Comparison of ENCODE assay signal across 1 cellular context in the genomic region with DNA sequence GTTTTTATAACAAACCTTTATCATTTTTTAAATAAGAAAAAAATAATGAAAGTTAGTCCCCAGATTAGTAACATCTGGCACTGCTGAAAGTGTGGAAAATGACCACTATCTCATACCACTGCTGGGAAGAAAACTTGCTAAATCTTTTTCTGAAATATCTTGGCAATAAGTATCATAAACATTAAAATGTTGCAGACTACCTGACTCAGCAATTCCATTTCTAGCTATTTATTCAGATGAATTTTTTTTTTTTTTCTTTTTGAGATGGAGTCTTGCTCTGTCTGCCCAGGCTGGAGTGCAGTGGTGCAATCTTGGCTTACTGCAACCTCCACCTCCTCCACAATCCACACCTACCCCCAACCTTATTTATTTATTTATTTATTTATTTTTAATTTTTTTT.
TF ChIP-seq lines count a peak whose summit lies in the region.

No MANE protein-coding gene starts in this region.

TF ChIP-seq in K562, 482 proteins besides CTCF, POLR2A, EP300 and RAD21:
- TF ChIP-seq MAFF (IDR thresholded peaks at IDR 0.05; ENCODE audit: low read length) (peak; percentile 89), SRSF3 (IDR thresholded peaks at IDR 0.05; ENCODE audit: insufficient read depth, low read length) (no peak), MED1 (CRISPR knock-in tag; IDR thresholded peaks at IDR 0.05; ENCODE audit: borderline replicate concordance) (no peak), C11orf30 (IDR thresholded peaks at IDR 0.05; ENCODE audit: low read depth) (peak; percentile 96), RBM34 (IDR thresholded peaks at IDR 0.05; ENCODE audit: borderline replicate concordance, insufficient read depth, low read length) (no peak), MAFG (tag; conservative IDR thresholded peaks at IDR 0.05) (peak; percentile 92), ZKSCAN3 (CRISPR knock-in tag; IDR thresholded peaks at IDR 0.05) (no peak), ZNF316 (IDR thresholded peaks at IDR 0.05) (peak; percentile 99), NFE2L1 (tag; IDR thresholded peaks at IDR 0.05; ENCODE audit: borderline replicate concordance, low read depth) (no peak), RBM22 (IDR thresholded peaks at IDR 0.05; ENCODE audit: low read depth, low read length, poor library complexity, severe bottlenecking) (no peak), RBM39 (optimal IDR thresholded peaks at IDR 0.05; ENCODE audit: low read depth, low read length) (no peak), NFE2 (IDR thresholded peaks at IDR 0.05; ENCODE audit: low read depth) (peak; percentile 14; the same call in 1 of the 2 replicates), MAFK (IDR thresholded peaks at IDR 0.05; ENCODE audit: low read length) (peak; percentile 89), ID3 (CRISPR knock-in tag; IDR thresholded peaks at IDR 0.05) (no peak), ID3 (tag; IDR thresholded peaks at IDR 0.05) (no peak), ZNF431 (CRISPR knock-in tag; IDR thresholded peaks at IDR 0.05) (no peak)
- TF ChIP-seq, protein P1, sequence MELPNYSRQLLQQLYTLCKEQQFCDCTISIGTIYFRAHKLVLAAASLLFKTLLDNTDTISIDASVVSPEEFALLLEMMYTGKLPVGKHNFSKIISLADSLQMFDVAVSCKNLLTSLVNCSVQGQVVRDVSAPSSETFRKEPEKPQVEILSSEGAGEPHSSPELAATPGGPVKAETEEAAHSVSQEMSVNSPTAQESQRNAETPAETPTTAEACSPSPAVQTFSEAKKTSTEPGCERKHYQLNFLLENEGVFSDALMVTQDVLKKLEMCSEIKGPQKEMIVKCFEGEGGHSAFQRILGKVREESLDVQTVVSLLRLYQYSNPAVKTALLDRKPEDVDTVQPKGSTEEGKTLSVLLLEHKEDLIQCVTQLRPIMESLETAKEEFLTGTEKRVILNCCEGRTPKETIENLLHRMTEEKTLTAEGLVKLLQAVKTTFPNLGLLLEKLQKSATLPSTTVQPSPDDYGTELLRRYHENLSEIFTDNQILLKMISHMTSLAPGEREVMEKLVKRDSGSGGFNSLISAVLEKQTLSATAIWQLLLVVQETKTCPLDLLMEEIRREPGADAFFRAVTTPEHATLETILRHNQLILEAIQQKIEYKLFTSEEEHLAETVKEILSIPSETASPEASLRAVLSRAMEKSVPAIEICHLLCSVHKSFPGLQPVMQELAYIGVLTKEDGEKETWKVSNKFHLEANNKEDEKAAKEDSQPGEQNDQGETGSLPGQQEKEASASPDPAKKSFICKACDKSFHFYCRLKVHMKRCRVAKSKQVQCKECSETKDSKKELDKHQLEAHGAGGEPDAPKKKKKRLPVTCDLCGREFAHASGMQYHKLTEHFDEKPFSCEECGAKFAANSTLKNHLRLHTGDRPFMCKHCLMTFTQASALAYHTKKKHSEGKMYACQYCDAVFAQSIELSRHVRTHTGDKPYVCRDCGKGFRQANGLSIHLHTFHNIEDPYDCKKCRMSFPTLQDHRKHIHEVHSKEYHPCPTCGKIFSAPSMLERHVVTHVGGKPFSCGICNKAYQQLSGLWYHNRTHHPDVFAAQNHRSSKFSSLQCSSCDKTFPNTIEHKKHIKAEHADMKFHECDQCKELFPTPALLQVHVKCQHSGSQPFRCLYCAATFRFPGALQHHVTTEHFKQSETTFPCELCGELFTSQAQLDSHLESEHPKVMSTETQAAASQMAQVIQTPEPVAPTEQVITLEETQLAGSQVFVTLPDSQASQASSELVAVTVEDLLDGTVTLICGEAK (IDR thresholded peaks at IDR 0.05): no peak
- TF ChIP-seq, protein P1 (CRISPR knock-in tag; IDR thresholded peaks at IDR 0.05): no peak
- TF ChIP-seq, protein P2, sequence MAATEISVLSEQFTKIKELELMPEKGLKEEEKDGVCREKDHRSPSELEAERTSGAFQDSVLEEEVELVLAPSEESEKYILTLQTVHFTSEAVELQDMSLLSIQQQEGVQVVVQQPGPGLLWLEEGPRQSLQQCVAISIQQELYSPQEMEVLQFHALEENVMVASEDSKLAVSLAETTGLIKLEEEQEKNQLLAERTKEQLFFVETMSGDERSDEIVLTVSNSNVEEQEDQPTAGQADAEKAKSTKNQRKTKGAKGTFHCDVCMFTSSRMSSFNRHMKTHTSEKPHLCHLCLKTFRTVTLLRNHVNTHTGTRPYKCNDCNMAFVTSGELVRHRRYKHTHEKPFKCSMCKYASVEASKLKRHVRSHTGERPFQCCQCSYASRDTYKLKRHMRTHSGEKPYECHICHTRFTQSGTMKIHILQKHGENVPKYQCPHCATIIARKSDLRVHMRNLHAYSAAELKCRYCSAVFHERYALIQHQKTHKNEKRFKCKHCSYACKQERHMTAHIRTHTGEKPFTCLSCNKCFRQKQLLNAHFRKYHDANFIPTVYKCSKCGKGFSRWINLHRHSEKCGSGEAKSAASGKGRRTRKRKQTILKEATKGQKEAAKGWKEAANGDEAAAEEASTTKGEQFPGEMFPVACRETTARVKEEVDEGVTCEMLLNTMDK (IDR thresholded peaks at IDR 0.05; ENCODE audit: borderline replicate concordance, insufficient read depth, low read depth, low read length, poor library complexity, severe bottlenecking): no peak
